ENCODE assay signal across 14 cellular contexts in the genomic region with DNA sequence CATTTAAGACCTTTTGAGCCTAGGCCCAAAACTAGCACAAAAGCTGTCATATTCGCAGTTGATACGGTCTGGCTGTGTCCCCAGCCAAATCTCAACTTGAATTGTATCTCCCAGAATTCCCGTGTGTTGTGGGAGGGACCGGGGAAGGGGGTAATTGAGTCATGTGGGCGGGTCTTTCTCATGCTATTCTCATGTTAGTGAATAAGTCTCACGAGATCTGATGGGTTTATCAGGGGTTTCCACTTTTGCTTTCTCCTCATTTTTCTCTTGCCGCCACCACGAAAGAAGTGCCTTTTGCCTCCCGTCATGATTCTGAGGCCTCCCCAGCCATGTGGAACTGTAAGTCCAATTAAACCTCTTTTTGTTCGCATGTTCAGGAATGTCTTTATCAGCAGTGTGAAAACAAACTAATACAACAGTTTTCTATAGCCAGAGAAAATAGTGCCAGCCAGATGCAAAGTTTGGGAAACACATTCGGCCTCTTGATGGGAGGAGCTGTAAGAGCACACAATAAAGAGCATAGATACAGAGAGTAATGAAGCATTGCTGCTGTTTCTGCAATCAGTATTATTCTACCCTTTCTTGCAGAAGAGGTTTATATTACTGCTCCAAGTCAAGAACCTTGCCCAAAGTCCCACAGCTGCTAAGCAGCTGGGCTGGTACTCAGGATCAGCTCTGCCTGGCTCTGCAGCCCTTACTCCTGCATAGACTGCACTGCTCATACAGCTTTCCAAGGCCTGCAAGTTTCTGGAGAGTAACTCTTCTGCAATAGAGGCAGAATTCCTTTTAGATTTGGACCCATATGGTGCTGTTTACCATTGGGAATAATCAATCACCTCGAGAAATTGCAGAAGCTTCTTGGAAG. TPM values are rescaled to one million over a fixed set of nuclear protein-coding genes. Genes with fewer than 3 reads are reported as not detected.
DNase-seq lines count a peak whose midpoint lies in the region; ATAC-seq and TF ChIP-seq lines count a peak whose summit lies in the region.
"Had no signal": no experiment of that assay in that cellular context is flagged by ENCODE, and none has a peak within 500 bp of the region (broad histone marks: within the 10 kb centered on the region; RNA-seq: fewer than 3 reads in every experiment).

No MANE protein-coding gene starts in this region.

- no peak for ATAC-seq in naive thymus-derived CD8-positive, alpha-beta T cell
- ATAC-seq in stimulated activated memory B cell treated with anti-CD40 and anti-IgM and Interleukin-4, amounts not matched to agents 10 μg/mL and 1 μg/mL and 100 μg/mL, for 72 hours: no peak
- ATAC-seq: sciatic nerve had no signal

- no peaks in the 10 kb centered on the region for H3K9me3 Mint-ChIP-seq in endothelial cell (ENCODE audit: unreplicated experiment)
- peaks cover 0 to 4% (median 0%) of the 10 kb centered on the region in 9 donors for H3K9me3 Mint-ChIP-seq in naive thymus-derived CD8-positive, alpha-beta T cell
- no peaks in the 10 kb centered on the region for H3K9me3 Mint-ChIP-seq in stimulated activated memory B cell treated with anti-CD40 and anti-IgM and Interleukin-4, amounts not matched to agents 10 μg/mL and 1 μg/mL and 100 μg/mL, for 72 hours

- no peak for TF ChIP-seq CTCF in endothelial cell (IDR thresholded peaks at IDR 0.05; ENCODE audit: unreplicated experiment)
- TF ChIP-seq CTCF in transverse colon (IDR thresholded peaks at IDR 0.05): no peak

- H3K27ac ChIP-seq in HUES48 (ENCODE audit: low read depth, low read length): peak overlapping the region; percentile 42
- no peak overlapping the region for H3K27ac ChIP-seq in transverse colon
- H3K27ac ChIP-seq: BLaER1 treated with 17β-estradiol and CSF1 and Interleukin-3, amounts not matched to agents 10 nM and 100 nM; vagina had no signal

- peak overlapping the region; percentile 77 for H3K27ac Mint-ChIP-seq in endothelial cell (ENCODE audit: unreplicated experiment)
- peak overlapping the region in 6 of 10 donors; percentile 35 to 99 (median 55) for H3K27ac Mint-ChIP-seq in naive thymus-derived CD8-positive, alpha-beta T cell
- H3K27ac Mint-ChIP-seq in stimulated activated memory B cell treated with anti-CD40 and anti-IgM and Interleukin-4, amounts not matched to agents 10 μg/mL and 1 μg/mL and 100 μg/mL, for 72 hours: no peak overlapping the region

- peak overlapping the region; percentile 84 for H3K4me3 Mint-ChIP-seq in endothelial cell (ENCODE audit: unreplicated experiment)
- H3K4me3 Mint-ChIP-seq in naive thymus-derived CD8-positive, alpha-beta T cell: peak overlapping the region in 4 of 10 donors; percentile 22 to 75 (median 42)
- H3K4me3 Mint-ChIP-seq in stimulated activated memory B cell treated with anti-CD40 and anti-IgM and Interleukin-4, amounts not matched to agents 10 μg/mL and 1 μg/mL and 100 μg/mL, for 72 hours: no peak overlapping the region

- intact Hi-C loops in transverse colon (cut with DNase I; ENCODE audit: low total_unique reads): no loop called here

- H3K36me3 ChIP-seq in HUES48 (ENCODE audit: control insufficient read depth, insufficient read depth, low read length): peaks cover 55% of the 10 kb centered on the region
- H3K36me3 ChIP-seq in transverse colon: peaks cover 0 to 11% (median 0%) of the 10 kb centered on the region in 4 donors
- H3K36me3 ChIP-seq: vagina had no signal

- peaks cover 29% of the 10 kb centered on the region for H3K36me3 Mint-ChIP-seq in endothelial cell (ENCODE audit: low read depth, unreplicated experiment)
- H3K36me3 Mint-ChIP-seq in naive thymus-derived CD8-positive, alpha-beta T cell: peaks cover 0 to 14% (median 9%) of the 10 kb centered on the region in 3 donors
- H3K36me3 Mint-ChIP-seq in stimulated activated memory B cell treated with anti-CD40 and anti-IgM and Interleukin-4, amounts not matched to agents 10 μg/mL and 1 μg/mL and 100 μg/mL, for 72 hours: peaks cover 18% of the 10 kb centered on the region

- H3K4me1 Mint-ChIP-seq in endothelial cell (ENCODE audit: unreplicated experiment): peaks cover 37% of the 10 kb centered on the region
- peaks cover 13 to 38% (median 37%) of the 10 kb centered on the region in 4 donors for H3K4me1 Mint-ChIP-seq in naive thymus-derived CD8-positive, alpha-beta T cell
- peaks cover 30% of the 10 kb centered on the region for H3K4me1 Mint-ChIP-seq in stimulated activated memory B cell treated with anti-CD40 and anti-IgM and Interleukin-4, amounts not matched to agents 10 μg/mL and 1 μg/mL and 100 μg/mL, for 72 hours

- in situ Hi-C loops in transverse colon (cut with MboI; ENCODE audit: low pct_ligation_motif_present in 1 of 4, low pct_unique_long_range_greater_than_20kb in 1 of 4, low sequenced_read_pairs in 3 of 4): no loop called here

- no peaks in the 10 kb centered on the region for H3K9me3 ChIP-seq in HUES48 (ENCODE audit: control insufficient read depth, insufficient read depth, low read length)
- H3K9me3 ChIP-seq in transverse colon: no peaks in the 10 kb centered on the region
- H3K9me3 ChIP-seq: vagina had no signal

- peak overlapping the region; percentile 86 for H3K9ac ChIP-seq in HUES48 (ENCODE audit: low read depth, low read length)
- H3K9ac ChIP-seq: BLaER1 treated with 17β-estradiol and CSF1 and Interleukin-3, amounts not matched to agents 10 nM and 100 nM had no signal

- peaks cover 26% of the 10 kb centered on the region for H3K4me1 ChIP-seq in HUES48 (ENCODE audit: control insufficient read depth, insufficient read depth, low read length)
- peaks cover 10 to 34% (median 16%) of the 10 kb centered on the region in 4 donors for H3K4me1 ChIP-seq in transverse colon

- TF ChIP-seq POLR2A in transverse colon (IDR thresholded peaks at IDR 0.05): no peak

- H3K4me3 ChIP-seq in HUES48 (ENCODE audit: low read depth, low read length) (peak overlapping the region; percentile 86), transverse colon (no peak overlapping the region)
- H3K4me3 ChIP-seq: BLaER1 treated with 17β-estradiol and CSF1 and Interleukin-3, amounts not matched to agents 10 nM and 100 nM had no signal

- DNase-seq in AG20443 (ENCODE audit: low spot score): peak; percentile 24
- DNase-seq in endothelial cell (ENCODE audit: low spot score): no peak
- DNase-seq in naive thymus-derived CD8-positive, alpha-beta T cell: no peak
- no peak for DNase-seq in transverse colon
- no peak for DNase-seq in superior temporal gyrus (ENCODE audit: extremely low spot score)
- no peak for DNase-seq in SW 1271 (lab: John Stamatoyannopoulos, UW)
- DNase-seq: activated naive CD4-positive, alpha-beta T cell; NCI-H146; NCI-H774 had no signal

- no peak for TF ChIP-seq EP300 in transverse colon (IDR thresholded peaks at IDR 0.05; ENCODE audit: low read depth)

- POLR2A ChIA-PET in naive thymus-derived CD8-positive, alpha-beta T cell (lab: Charles Lee): no interaction called here

- WGBS in transverse colon (ENCODE audit: low coverage in 1 of 2), 2 donors: 62 to 76% methylated on average over 12 of the region's 12 CpGs

- H3K27me3 ChIP-seq in HUES48 (ENCODE audit: control insufficient read depth, insufficient read depth, low read length) (no peaks in the 10 kb centered on the region), transverse colon (no peaks in the 10 kb centered on the region)
- H3K27me3 ChIP-seq: BLaER1 treated with 17β-estradiol and CSF1 and Interleukin-3, amounts not matched to agents 10 nM and 100 nM; vagina had no signal

- H3K27me3 Mint-ChIP-seq in endothelial cell (ENCODE audit: unreplicated experiment): peaks cover 3% of the 10 kb centered on the region
- peaks cover 0 to 15% (median 3%) of the 10 kb centered on the region in 5 donors for H3K27me3 Mint-ChIP-seq in naive thymus-derived CD8-positive, alpha-beta T cell
- H3K27me3 Mint-ChIP-seq in stimulated activated memory B cell treated with anti-CD40 and anti-IgM and Interleukin-4, amounts not matched to agents 10 μg/mL and 1 μg/mL and 100 μg/mL, for 72 hours: peaks cover 23% of the 10 kb centered on the region

RNA-seq across cellular contexts. Expression of a gene that starts 2.0 kb away (rescaled TPM):
- total RNA-seq in endothelial cell (ENCODE audit: unreplicated experiment) (46.0 TPM), transverse colon (10 to 100 TPM; 12.3 to 37.5 (median 28.5) TPM)
- total RNA-seq in naive thymus-derived CD8-positive, alpha-beta T cell: 10 to 100 TPM; 43.4 to 46.0 TPM
- 10 to 100 TPM; 17.0 to 24.0 (median 21.7) TPM for polyA plus RNA-seq in naive thymus-derived CD8-positive, alpha-beta T cell
